ENCODE assay signal across 31 cellular contexts in the genomic region with DNA sequence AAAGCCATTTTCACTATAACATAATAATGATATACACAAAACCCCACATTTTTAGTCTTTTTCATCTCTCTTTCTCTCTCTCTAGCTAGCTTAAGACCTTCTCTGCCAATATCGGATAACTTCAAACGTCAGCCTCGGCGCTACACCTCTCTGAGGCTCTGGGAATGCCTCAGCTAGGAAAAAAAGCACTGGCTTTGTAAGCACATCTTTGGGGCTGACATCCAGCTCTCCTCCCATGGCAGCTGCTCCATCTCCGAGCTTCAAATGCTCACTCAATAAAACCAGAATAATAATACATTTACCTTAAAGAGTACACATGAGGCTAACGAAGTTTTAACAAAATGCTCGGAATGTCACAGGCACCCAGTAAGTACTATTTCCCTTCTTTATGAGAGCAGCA. TPM values are rescaled to one million over a fixed set of nuclear protein-coding genes. Genes with fewer than 3 reads are reported as not detected.
"Had no signal": no experiment of that assay in that cellular context is flagged by ENCODE, and none has a peak within 500 bp of the region (broad histone marks: within the 10 kb centered on the region; RNA-seq: fewer than 3 reads in every experiment).

No MANE protein-coding gene starts in this region.

- H3K9me3 Mint-ChIP-seq: activated CD4-positive, alpha-beta memory T cell treated with anti-CD3 and anti-CD28 coated beads, Interleukin-2, amount 10 ng/mL, durations not matched to agents 7 days and 5 days; activated naive CD8-positive, alpha-beta T cell treated with anti-CD3 and anti-CD28 coated beads, Interleukin-2, amount 10 ng/mL, durations not matched to agents 7 days and 5 days; activated T-helper 17 cell treated with anti-CD3 and anti-CD28 coated beads, Interleukin-2, amount 50 U/mL, for 72 hours had no signal

- FAIRE-seq: K562 had no signal

- DNase-seq: activated CD4-positive, alpha-beta memory T cell treated with anti-CD3 and anti-CD28 coated beads, Interleukin-2, amount 10 ng/mL, durations not matched to agents 7 days and 5 days; activated CD4-positive, alpha-beta T cell treated with anti-CD3 and anti-CD28 coated beads for 36 hours; activated CD4-positive, alpha-beta T cell treated with anti-CD3 and anti-CD28 coated beads, Interleukin-2, amount 50 U/mL, for 1 hour; activated gamma-delta T cell; activated naive CD4-positive, alpha-beta T cell treated with anti-CD3 and anti-CD28 coated beads, Interleukin-2, amount 50 U/mL, for 16 hours; activated naive CD8-positive, alpha-beta T cell treated with anti-CD3 and anti-CD28 coated beads, Interleukin-2, amount 10 ng/mL, durations not matched to agents 7 days and 5 days; activated T-cell treated with anti-CD3 and anti-CD28 coated beads for 4 hours; activated T-cell treated with anti-CD3 and anti-CD28 coated beads, Interleukin-2, amount 50 U/mL, for 48 hours; adrenal gland; anterior cingulate cortex; Karpas-422; MM.1S; NCI-H1105; NCI-H1436; NCI-H1694 treated with DMSO at 0.1 percent for 48 hours; NCI-H2029 treated with DMSO at 0.1 percent for 48 hours; NCI-H345; NCI-H510A; NCI-H526 treated with DMSO at 0.1 percent for 48 hours; NCI-H82; SJCRH30; SK-N-SH; T-helper 1 cell; WERI-Rb-1 had no signal

- H3K4me1 ChIP-seq: breast epithelium, SJCRH30 had no signal

- H3K27me3 Mint-ChIP-seq: activated CD4-positive, alpha-beta memory T cell treated with anti-CD3 and anti-CD28 coated beads, Interleukin-2, amount 10 ng/mL, durations not matched to agents 7 days and 5 days; activated CD4-positive, alpha-beta T cell treated with anti-CD3 and anti-CD28 coated beads for 36 hours; activated naive CD8-positive, alpha-beta T cell treated with anti-CD3 and anti-CD28 coated beads, Interleukin-2, amount 10 ng/mL, durations not matched to agents 7 days and 5 days; activated T-helper 17 cell treated with anti-CD3 and anti-CD28 coated beads, Interleukin-2, amount 50 U/mL, for 72 hours had no signal

- H3K4me2 ChIP-seq: SK-N-SH had no signal

- H3K9ac ChIP-seq: SK-N-SH had no signal

- H3K36me3 ChIP-seq: adrenal gland, breast epithelium, SJCRH30, WERI-Rb-1 had no signal

- H3K9me3 ChIP-seq: adrenal gland, breast epithelium, SJCRH30, SK-N-SH had no signal

- H3K27me3 ChIP-seq: adrenal gland, breast epithelium, SJCRH30 had no signal

- H3K4me3 Mint-ChIP-seq: activated CD4-positive, alpha-beta memory T cell treated with anti-CD3 and anti-CD28 coated beads, Interleukin-2, amount 10 ng/mL, durations not matched to agents 7 days and 5 days; activated CD4-positive, alpha-beta T cell treated with anti-CD3 and anti-CD28 coated beads for 36 hours; activated naive CD8-positive, alpha-beta T cell treated with anti-CD3 and anti-CD28 coated beads, Interleukin-2, amount 10 ng/mL, durations not matched to agents 7 days and 5 days; activated T-helper 17 cell treated with anti-CD3 and anti-CD28 coated beads, Interleukin-2, amount 50 U/mL, for 72 hours had no signal

- H3K4me3 ChIP-seq: adrenal gland, breast epithelium, K562, SJCRH30 had no signal

- H3K27ac Mint-ChIP-seq: activated CD4-positive, alpha-beta memory T cell treated with anti-CD3 and anti-CD28 coated beads, Interleukin-2, amount 10 ng/mL, durations not matched to agents 7 days and 5 days; activated CD4-positive, alpha-beta T cell treated with anti-CD3 and anti-CD28 coated beads for 36 hours; activated naive CD8-positive, alpha-beta T cell treated with anti-CD3 and anti-CD28 coated beads, Interleukin-2, amount 10 ng/mL, durations not matched to agents 7 days and 5 days; activated T-helper 17 cell treated with anti-CD3 and anti-CD28 coated beads, Interleukin-2, amount 50 U/mL, for 72 hours had no signal

- H3K27ac ChIP-seq: adrenal gland, breast epithelium, SJCRH30, WERI-Rb-1 had no signal

- ATAC-seq: activated CD4-positive, alpha-beta T cell treated with anti-CD3 and anti-CD28 coated beads for 36 hours; activated T-helper 17 cell treated with anti-CD3 and anti-CD28 coated beads, Interleukin-2, amount 50 U/mL, for 72 hours had no signal

RNA-seq across cellular contexts. Expression of gene RNU4ATAC, which starts 10.8 kb away (rescaled TPM):
- total RNA-seq: activated CD4-positive, alpha-beta memory T cell treated with anti-CD3 and anti-CD28 coated beads, Interleukin-2, amount 10 ng/mL, durations not matched to agents 7 days and 5 days; activated CD4-positive, alpha-beta T cell treated with anti-CD3 and anti-CD28 coated beads for 36 hours; activated CD8-positive, alpha-beta memory T cell treated with anti-CD3 and anti-CD28 coated beads for 36 hours; activated naive CD8-positive, alpha-beta T cell treated with anti-CD3 and anti-CD28 coated beads, Interleukin-2, amount 10 ng/mL, durations not matched to agents 7 days and 5 days; activated T-helper 17 cell treated with anti-CD3 and anti-CD28 coated beads, Interleukin-2, amount 50 U/mL, for 72 hours; adrenal gland; breast epithelium; OCI-LY7; RPMI7951; T-helper 2 cell treated with Interferon-gamma antibody and Interleukin-4, amounts not matched to agents 100 ng/mL and 5 ng/mL, for 36 hours had no signal
